In the genomic region with DNA sequence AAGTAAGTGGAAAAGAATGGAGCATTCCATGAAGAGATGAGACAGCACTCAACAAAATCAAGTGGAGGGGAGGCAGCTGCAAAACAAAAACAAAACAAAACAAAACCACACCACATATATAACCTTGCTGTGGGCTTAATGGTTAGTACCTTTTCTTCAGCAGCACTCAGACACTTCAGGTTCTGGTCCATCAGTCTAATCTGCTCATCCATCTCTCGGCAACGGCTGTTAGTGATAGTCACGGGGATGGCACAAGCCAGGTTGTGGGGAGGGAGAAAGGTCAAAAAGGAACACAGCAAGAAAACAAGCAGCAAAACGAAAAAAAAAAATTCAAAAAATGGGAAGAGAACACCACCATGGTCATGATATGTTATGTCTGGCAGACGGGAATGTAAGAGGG, we compare ENCODE assay signal across 21 cellular contexts. TPM values are rescaled to one million over a fixed set of nuclear protein-coding genes. Genes with fewer than 3 reads are reported as not detected.
DNase-seq lines count a peak whose midpoint lies in the region; ATAC-seq and TF ChIP-seq lines count a peak whose summit lies in the region.
"Had no signal": no experiment of that assay in that cellular context is flagged by ENCODE, and none has a peak within 500 bp of the region (broad histone marks: within the 10 kb centered on the region; RNA-seq: fewer than 3 reads in every experiment).

No MANE protein-coding gene starts in this region.

- DNase-seq in activated T-cell treated with anti-CD3 and anti-CD28 coated beads, Interleukin-2, amount 50 U/mL, for 4 hours, result no peak
- DNase-seq in activated T-cell treated with anti-CD3 and anti-CD28 coated beads, Interleukin-2, amount 50 U/mL, for 1 hour, result no peak
- DNase-seq in T-helper 17 cell (no peak), glutamatergic neuron (no peak), smooth muscle cell (lab: John Stamatoyannopoulos, UW; ENCODE audit: unreplicated experiment) (no peak), cortex of kidney (lab: John Stamatoyannopoulos, UW) (no peak), NCI-H526 treated with DMSO at 0.1 percent for 48 hours (lab: John Stamatoyannopoulos, UW) (no peak)
- DNase-seq: activated CD4-positive, alpha-beta T cell treated with anti-CD3 and anti-CD28 coated beads, Interleukin-2, amount 50 U/mL, for 1 hour; H9; hippocampal formation; NCI-H1436; NCI-H526; stimulated activated CD4-positive, alpha-beta T cell treated with anti-CD3 and anti-CD28 coated beads, Interleukin-4, amount 100 ng/mL, for 1 hour had no signal

- H3K9ac ChIP-seq in smooth muscle cell (ENCODE audit: low read depth), result no peak overlapping the region

- peaks cover 99% of the 10 kb centered on the region for H4K20me1 ChIP-seq in smooth muscle cell (ENCODE audit: low read depth)

- no peaks in the 10 kb centered on the region for H3K9me3 Mint-ChIP-seq in activated T-cell treated with anti-CD3 and anti-CD28 coated beads, Interleukin-2, amount 50 U/mL, for 4 hours
- no peaks in the 10 kb centered on the region for H3K9me3 Mint-ChIP-seq in glutamatergic neuron (ENCODE audit: unreplicated experiment)
- H3K9me3 Mint-ChIP-seq: H9 had no signal

- H3K27ac Mint-ChIP-seq in T-helper 17 cell (peak overlapping the region; percentile 88), glutamatergic neuron (ENCODE audit: unreplicated experiment) (peak overlapping the region; percentile 65)

- ATAC-seq in activated T-cell treated with anti-CD3 and anti-CD28 coated beads, Interleukin-2, amount 50 U/mL, for 4 hours, result no peak
- ATAC-seq in T-helper 17 cell, result no peak
- no peak for ATAC-seq in GM21526 (IDR thresholded peaks at IDR 0.05; ENCODE audit: low FRiP score, unreplicated experiment)
- ATAC-seq: HepG2 had no signal

- no peak overlapping the region for H2AFZ ChIP-seq in smooth muscle cell (ENCODE audit: low read depth)

- no peaks in the 10 kb centered on the region for H3K27me3 ChIP-seq in smooth muscle cell (ENCODE audit: low read depth)

- WGBS in smooth muscle cell (ENCODE audit: low lambda C conversion rate), result 94% methylated on average over 5 of the region's 5 CpGs

- peaks cover 57% of the 10 kb centered on the region for H3K4me1 Mint-ChIP-seq in activated T-cell treated with anti-CD3 and anti-CD28 coated beads, Interleukin-2, amount 50 U/mL, for 4 hours (ENCODE audit: low read depth)
- H3K4me1 Mint-ChIP-seq in T-helper 17 cell, result peaks cover 26% of the 10 kb centered on the region
- peaks cover 12% of the 10 kb centered on the region for H3K4me1 Mint-ChIP-seq in glutamatergic neuron (ENCODE audit: low read depth, unreplicated experiment)
- H3K4me1 Mint-ChIP-seq: H9 had no signal

- H3K36me3 Mint-ChIP-seq in activated T-cell treated with anti-CD3 and anti-CD28 coated beads, Interleukin-2, amount 50 U/mL, for 4 hours (ENCODE audit: insufficient read depth), result peaks cover 59% of the 10 kb centered on the region
- H3K36me3 Mint-ChIP-seq in T-helper 17 cell (ENCODE audit: low read depth), result peaks cover 13% of the 10 kb centered on the region
- peaks cover 10% of the 10 kb centered on the region for H3K36me3 Mint-ChIP-seq in glutamatergic neuron (ENCODE audit: unreplicated experiment)

- H3K27ac ChIP-seq in smooth muscle cell (ENCODE audit: low read depth), result peak overlapping the region; percentile 6

- H3F3A ChIP-seq in smooth muscle cell (ENCODE audit: low read depth), result peaks cover 9% of the 10 kb centered on the region

- no peaks in the 10 kb centered on the region for H3K4me1 ChIP-seq in smooth muscle cell (ENCODE audit: low read depth)

- H3K27me3 Mint-ChIP-seq in activated T-cell treated with anti-CD3 and anti-CD28 coated beads, Interleukin-2, amount 50 U/mL, for 4 hours (ENCODE audit: low read depth), result no peaks in the 10 kb centered on the region
- H3K27me3 Mint-ChIP-seq in T-helper 17 cell (no peaks in the 10 kb centered on the region), glutamatergic neuron (ENCODE audit: unreplicated experiment) (peaks cover 2% of the 10 kb centered on the region)

- peaks cover 45% of the 10 kb centered on the region for H3K36me3 ChIP-seq in smooth muscle cell (ENCODE audit: low read depth)

- peaks cover 92% of the 10 kb centered on the region for H3K79me2 ChIP-seq in smooth muscle cell (ENCODE audit: low read depth)

- no peak overlapping the region for H3K4me2 ChIP-seq in smooth muscle cell

- H3K4me3 ChIP-seq in smooth muscle cell, result no peak overlapping the region
- H3K4me3 ChIP-seq: skin epidermis had no signal

- peak overlapping the region; percentile 14 for H3K4me3 Mint-ChIP-seq in activated T-cell treated with anti-CD3 and anti-CD28 coated beads, Interleukin-2, amount 50 U/mL, for 4 hours
- H3K4me3 Mint-ChIP-seq in T-helper 17 cell (no peak overlapping the region), glutamatergic neuron (ENCODE audit: unreplicated experiment) (peak overlapping the region; percentile 25)
- H3K4me3 Mint-ChIP-seq: H9 had no signal

- H3K9me3 ChIP-seq in T-helper 17 cell (ENCODE audit: control insufficient read depth, low read length, poor library complexity, severe bottlenecking), result no peaks in the 10 kb centered on the region
- no peaks in the 10 kb centered on the region for H3K9me3 ChIP-seq in smooth muscle cell (replicated peaks; ENCODE audit: low read depth)

- TF ChIP-seq CTCF in glutamatergic neuron (IDR thresholded peaks at IDR 0.05; ENCODE audit: partially characterized antibody, unreplicated experiment) (no peak), smooth muscle cell (IDR thresholded peaks at IDR 0.05; ENCODE audit: borderline replicate concordance, insufficient read depth, poor library complexity, severe bottlenecking) (no peak)

RNA-seq across cellular contexts. Expression of a gene that starts 17.0 kb away (rescaled TPM):
- under 1 TPM; 0.05 to 0.08 (median 0.08) TPM for total RNA-seq in activated T-cell treated with anti-CD3 and anti-CD28 coated beads, Interleukin-2, amount 50 U/mL, for 4 hours
- total RNA-seq in T-helper 17 cell, result under 1 TPM in 1 of 2 donors, not detected in 1; 0.07 TPM
- total RNA-seq in glutamatergic neuron (ENCODE audit: unreplicated experiment), result 0.10 TPM
- total RNA-seq in smooth muscle cell, result 0.90 TPM in 1 of 2 replicates, not detected in the other
- polyA plus RNA-seq in smooth muscle cell, result 0.15 TPM in 1 of 2 replicates, not detected in the other
- total RNA-seq: HepG2 had no signal
- polyA plus RNA-seq: AG04450, HepG2 had no signal

RNA-seq across cellular contexts. Expression of a gene that starts 20.0 kb away (rescaled TPM):
- total RNA-seq in activated T-cell treated with anti-CD3 and anti-CD28 coated beads, Interleukin-2, amount 50 U/mL, for 4 hours, result 100 to 1,000 TPM; 788 to 834 (median 808) TPM
- total RNA-seq in T-helper 17 cell, result 100 to 1,000 TPM; 386 to 391 TPM
- total RNA-seq in glutamatergic neuron (ENCODE audit: unreplicated experiment), result 392 TPM
- total RNA-seq in smooth muscle cell, result 436 and 458 TPM in 2 replicates
- polyA plus RNA-seq in smooth muscle cell, result 384 and 386 TPM in 2 replicates

RNA-seq across cellular contexts. Expression of a gene that starts 34.3 kb away (rescaled TPM):
- total RNA-seq in activated T-cell treated with anti-CD3 and anti-CD28 coated beads, Interleukin-2, amount 50 U/mL, for 4 hours, result not detected
- not detected for total RNA-seq in T-helper 17 cell
- total RNA-seq in glutamatergic neuron (ENCODE audit: unreplicated experiment), result not detected
- not detected in 2 replicates for total RNA-seq in smooth muscle cell
- polyA plus RNA-seq in smooth muscle cell, result not detected in 2 replicates
- total RNA-seq: H9, HepG2, lung microvascular endothelial cell, pulmonary artery endothelial cell had no signal
- polyA plus RNA-seq: AG04450, HepG2, keratinocyte, neural cell had no signal

RNA-seq across cellular contexts. Expression of a gene that starts 48.9 kb away (rescaled TPM):
- total RNA-seq in activated T-cell treated with anti-CD3 and anti-CD28 coated beads, Interleukin-2, amount 50 U/mL, for 4 hours, result 100 to 1,000 TPM; 299 to 328 (median 318) TPM
- total RNA-seq in T-helper 17 cell, result 100 to 1,000 TPM; 186 to 192 TPM
- total RNA-seq in glutamatergic neuron (ENCODE audit: unreplicated experiment), result 259 TPM
- total RNA-seq in smooth muscle cell, result 104 and 108 TPM in 2 replicates
- 130 and 143 TPM in 2 replicates for polyA plus RNA-seq in smooth muscle cell
